ENCODE assay signal across 17 cellular contexts in the genomic region with DNA sequence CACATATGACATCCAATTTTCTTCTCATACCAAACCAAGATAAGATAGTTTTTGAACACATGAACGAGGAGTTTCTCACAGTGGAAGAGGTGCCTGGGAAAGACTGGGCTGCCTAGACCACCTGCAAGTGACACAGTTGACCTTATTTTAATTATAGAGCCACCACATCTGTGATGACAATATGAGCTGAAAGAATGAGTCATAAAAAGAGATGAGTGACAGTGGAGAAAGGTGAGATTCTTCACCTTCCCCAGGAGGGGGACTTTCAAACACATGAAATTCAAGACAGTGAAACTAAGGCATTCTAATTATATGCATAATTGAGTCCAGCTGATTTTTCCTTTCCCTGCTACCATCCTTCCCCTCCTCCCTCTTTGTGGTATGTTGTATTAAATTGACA.
A peak's percentile ranks its signal among the peaks of the same experiment; 100 is the strongest.
DNase-seq lines count a peak whose midpoint lies in the region; ATAC-seq, FAIRE-seq and TF ChIP-seq lines count a peak whose summit lies in the region.
"Had no signal": no experiment of that assay in that cellular context is flagged by ENCODE, and none has a peak within 500 bp of the region (broad histone marks: within the 10 kb centered on the region; RNA-seq: fewer than 3 reads in every experiment).

No MANE protein-coding gene starts in this region.

- H3K4me3 ChIP-seq in KMS-11 (IDR thresholded peaks at IDR 0.05; ENCODE audit: insufficient read depth, low read depth, low read length) (no peak overlapping the region), GM12878 (no peak overlapping the region)
- H3K4me3 ChIP-seq: PC-9 had no signal

- H3K9me3 ChIP-seq in GM12878 (replicated peaks; ENCODE audit: control insufficient read depth, insufficient read depth, low read length) = no peaks in the 10 kb centered on the region

- H3K4me2 ChIP-seq in KMS-11 = no peak overlapping the region; the same call in 1 of the 2 replicates
- no peak overlapping the region for H3K4me2 ChIP-seq in GM12878 (ENCODE audit: control insufficient read depth, insufficient read depth)
- H3K4me2 ChIP-seq: PC-9 had no signal

- H3K4me1 ChIP-seq in KMS-11 (ENCODE audit: low read depth, poor library complexity, severe bottlenecking) (peaks cover 21% of the 10 kb centered on the region), GM12878 (ENCODE audit: control insufficient read depth, insufficient read depth, low read length) (no peaks in the 10 kb centered on the region)

- H3K27ac ChIP-seq in KMS-11 (peak overlapping the region; percentile 12; the same call in 1 of the 2 replicates), GM12878 (ENCODE audit: control insufficient read depth, insufficient read depth) (no peak overlapping the region)
- H3K27ac ChIP-seq: PC-9 had no signal

- no peak for FAIRE-seq in GM12878 (lab: Jason Lieb, UNC)

- H3K27me3 ChIP-seq in KMS-11 (ENCODE audit: insufficient read depth, low read depth) = no peaks in the 10 kb centered on the region
- H3K27me3 ChIP-seq in GM12878 (replicated peaks in 1 of 2; ENCODE audit: control insufficient read depth in 2 of 2, insufficient read depth in 2 of 2, low read length in 1 of 2) = no peaks in the 10 kb centered on the region

- TF ChIP-seq CTCF in KMS-11 (conservative IDR thresholded peaks at IDR 0.05; ENCODE audit: low read depth, low read length) (no peak), GM12878 (IDR thresholded peaks at IDR 0.05 in 2 of 3, conservative IDR thresholded peaks at IDR 0.05 in 1 of 3; ENCODE audit: control insufficient read depth in 2 of 3, extremely low read depth in 1 of 3, insufficient read depth in 1 of 3, low read depth in 3 of 3, low read length in 3 of 3) (no peak)

- CTCF ChIA-PET in GM12878 (lab: Yijun Ruan, JAX) = no interaction called here

- no peaks in the 10 kb centered on the region for H3K36me3 Mint-ChIP-seq in activated naive CD4-positive, alpha-beta T cell treated with anti-CD3 and anti-CD28 coated beads, Interleukin-2, amount 50 U/mL, for 72 hours
- H3K36me3 Mint-ChIP-seq: IgD-negative memory B cell had no signal

- ATAC-seq in GM12878 = no peak; the same call in 2 of the 3 replicates
- ATAC-seq in activated naive CD4-positive, alpha-beta T cell treated with anti-CD3 and anti-CD28 coated beads, Interleukin-2, amount 50 U/mL, for 72 hours = no peak
- ATAC-seq in HG02623 (IDR thresholded peaks at IDR 0.05; ENCODE audit: unreplicated experiment) = no peak
- no peak for ATAC-seq in GM19351 (IDR thresholded peaks at IDR 0.05; ENCODE audit: unreplicated experiment)

- in situ Hi-C loops in GM12878 (cut with MboI) = no loop called here

- H3K27ac Mint-ChIP-seq in activated naive CD4-positive, alpha-beta T cell treated with anti-CD3 and anti-CD28 coated beads, Interleukin-2, amount 50 U/mL, for 72 hours = no peak overlapping the region
- H3K27ac Mint-ChIP-seq: H9, IgD-negative memory B cell had no signal

- POLR2A ChIA-PET in GM12878 (lab: Charles Lee) = no interaction called here

- 0% methylated on average over 1 of the region's 1 CpG for WGBS in GM12878 (ENCODE audit: insufficient coverage, insufficient replicate concordance, low lambda C conversion rate, missing lambda C conversion rate)

- no peaks in the 10 kb centered on the region for H3K9me3 Mint-ChIP-seq in activated naive CD4-positive, alpha-beta T cell treated with anti-CD3 and anti-CD28 coated beads, Interleukin-2, amount 50 U/mL, for 72 hours
- H3K9me3 Mint-ChIP-seq: H9 had no signal

- H3K9ac ChIP-seq in KMS-11 (no peak overlapping the region), GM12878 (ENCODE audit: control insufficient read depth, insufficient read depth, low read length) (no peak overlapping the region)

- intact Hi-C loops in GM12878 (cut with micrococcal nuclease; ENCODE audit: unreplicated experiment) = no loop called here

- H2AFZ ChIP-seq in KMS-11 (ENCODE audit: low read depth) (no peak overlapping the region), GM12878 (ENCODE audit: control insufficient read depth, low read depth, low read length) (no peak overlapping the region)
- H2AFZ ChIP-seq: PC-9 had no signal

- DNase-seq in DMS153 treated with DMSO at 0.1 percent for 48 hours (lab: John Stamatoyannopoulos, UW; ENCODE audit: unreplicated experiment) = peak; percentile 8
- DNase-seq in DMS153 (lab: John Stamatoyannopoulos, UW) = no peak
- peak; percentile 32 for DNase-seq in COR-L47 (lab: John Stamatoyannopoulos, UW)
- no peak for DNase-seq in GM12878 (ENCODE audit: low read depth, low spot score)
- DNase-seq in activated naive CD4-positive, alpha-beta T cell treated with anti-CD3 and anti-CD28 coated beads, Interleukin-2, amount 50 U/mL, for 72 hours (ENCODE audit: low spot score in 2 of 2) = no peak
- DNase-seq: 8988T, DMS79 treated with DMSO at 0.1 percent for 48 hours, H9, NCI-H1105, NCI-H1694 treated with DMSO at 0.1 percent for 48 hours, NCI-H2107, NCI-H526 treated with DMSO at 0.1 percent for 48 hours, PC-9 had no signal

- no peak for TF ChIP-seq RAD21 in GM12878 (IDR thresholded peaks at IDR 0.05; ENCODE audit: insufficient read depth, low read depth, low read length)

- H4K20me1 ChIP-seq in KMS-11 (ENCODE audit: insufficient read depth) (no peaks in the 10 kb centered on the region), GM12878 (ENCODE audit: control insufficient read depth, insufficient read depth) (no peaks in the 10 kb centered on the region)

- no TSS peak for BruUV-seq in GM12878 (replicated peaks; lab: Mats Ljungman, UMichigan)

- no peak for TF ChIP-seq POLR2A in GM12878 (IDR thresholded peaks at IDR 0.05; ENCODE audit: low read depth, low read length)

- TF ChIP-seq EP300 in GM12878 (IDR thresholded peaks at IDR 0.05; ENCODE audit: borderline replicate concordance in 1 of 2, control insufficient read depth in 1 of 2, low read depth in 2 of 2, low read length in 2 of 2) = no peak

- RAD21 ChIA-PET in GM12878 (lab: Charles Lee; ENCODE audit: unreplicated experiment) = no interaction called here

- SMC1A ChIA-PET in GM12878 (lab: Charles Lee; ENCODE audit: uncharacterized antibody, unreplicated experiment) = no interaction called here

- no peaks in the 10 kb centered on the region for H3K79me2 ChIP-seq in KMS-11 (ENCODE audit: insufficient read depth, low read depth)
- no peaks in the 10 kb centered on the region for H3K79me2 ChIP-seq in GM12878 (ENCODE audit: control insufficient read depth, insufficient read depth, low read length)

- H3K36me3 ChIP-seq in KMS-11 (ENCODE audit: insufficient read depth) = no peaks in the 10 kb centered on the region
- no peaks in the 10 kb centered on the region for H3K36me3 ChIP-seq in GM12878 (ENCODE audit: control insufficient read depth in 2 of 2, insufficient read depth in 2 of 2, low read length in 1 of 2)

TF ChIP-seq in GM12878, 131 proteins besides CTCF, POLR2A, EP300 and RAD21:
- TF ChIP-seq PKNOX1 (IDR thresholded peaks at IDR 0.05) (peak; percentile 75), MEF2A (IDR thresholded peaks at IDR 0.05; ENCODE audit: insufficient read depth, low read depth, low read length) (no peak)

Comparison
In these comparisons a context has a peak if more than half of its experiments do, and no peak if none do; other contexts are left out.
1. DNase-seq: peak in DMS153 treated with DMSO at 0.1 percent for 48 hours (single experiment) and COR-L47 (single experiment); none in DMS153 (single experiment), GM12878 (single experiment) and activated naive CD4-positive, alpha-beta T cell treated with anti-CD3 and anti-CD28 coated beads, Interleukin-2, amount 50 U/mL, for 72 hours (0 of 2).